In genomic region chr7:22566176-22566575, GRCh38 we compare ENCODE assay signal across 14 cellular contexts.
DNase-seq lines count a peak whose midpoint lies in the region; ATAC-seq and TF ChIP-seq lines count a peak whose summit lies in the region.
"Had no signal": no experiment of that assay in that cellular context is flagged by ENCODE, and none has a peak within 500 bp of the region (broad histone marks: within the 10 kb centered on the region; RNA-seq: fewer than 3 reads in every experiment).

No MANE protein-coding gene starts in this region.

- H3K14ac ChIP-seq in IMR-90 (replicated peaks; ENCODE audit: low read depth, low read length), result no peak overlapping the region

- H2AK5ac ChIP-seq in IMR-90 (ENCODE audit: low read depth, low read length), result peak overlapping the region; percentile 44

- no peaks in the 10 kb centered on the region for H3K9me3 Mint-ChIP-seq in activated CD4-positive, alpha-beta T cell treated with anti-CD3 and anti-CD28 coated beads, Interleukin-2, amount 10 ng/mL, durations not matched to agents 24 days and 14 days
- no peaks in the 10 kb centered on the region for H3K9me3 Mint-ChIP-seq in osteocyte (ENCODE audit: unreplicated experiment)

- H3K18ac ChIP-seq in IMR-90 (ENCODE audit: low read depth, low read length), result no peak overlapping the region

- TF ChIP-seq POLR2A in IMR-90 (IDR thresholded peaks at IDR 0.05; ENCODE audit: low read depth, low read length), result no peak

- H3K4me1 ChIP-seq in IMR-90 (ENCODE audit: control insufficient read depth, insufficient read depth, low read length), result peaks cover 41% of the 10 kb centered on the region

- H3K36me3 ChIP-seq in IMR-90 (ENCODE audit: control insufficient read depth, insufficient read depth, low read length), result no peaks in the 10 kb centered on the region
- H3K36me3 ChIP-seq in brain microvascular endothelial cell (replicated peaks), result no peaks in the 10 kb centered on the region
- H3K36me3 ChIP-seq: ascending aorta, thoracic aorta had no signal

- no peak for TF ChIP-seq CTCF in IMR-90 (conservative IDR thresholded peaks at IDR 0.05; ENCODE audit: low read depth, low read length)
- no peak for TF ChIP-seq CTCF in brain microvascular endothelial cell (IDR thresholded peaks at IDR 0.05; ENCODE audit: low read depth, low read length, missing control alignments)
- TF ChIP-seq CTCF in osteocyte (IDR thresholded peaks at IDR 0.05), result no peak

- H2AFZ ChIP-seq in IMR-90 (replicated peaks; ENCODE audit: low read length, poor library complexity), result no peak overlapping the region

- ATAC-seq in IMR-90 (ENCODE audit: low read depth) (no peak), GM21360 (IDR thresholded peaks at IDR 0.05; ENCODE audit: unreplicated experiment) (no peak)
- ATAC-seq: A549 had no signal

- H4K5ac ChIP-seq in IMR-90 (ENCODE audit: low read depth, low read length), result no peak overlapping the region

- no peaks in the 10 kb centered on the region for H4K20me1 ChIP-seq in IMR-90 (ENCODE audit: insufficient read depth, low read length)

- H3K4ac ChIP-seq in IMR-90 (ENCODE audit: low read depth, low read length), result peak overlapping the region; percentile 61; the same call in 1 of the 2 replicates

- no peaks in the 10 kb centered on the region for H3K36me3 Mint-ChIP-seq in activated CD4-positive, alpha-beta T cell treated with anti-CD3 and anti-CD28 coated beads, Interleukin-2, amount 10 ng/mL, durations not matched to agents 24 days and 14 days (ENCODE audit: low read depth)
- H3K36me3 Mint-ChIP-seq in osteocyte (ENCODE audit: unreplicated experiment), result no peaks in the 10 kb centered on the region

- H3K27me3 Mint-ChIP-seq in activated CD4-positive, alpha-beta T cell treated with anti-CD3 and anti-CD28 coated beads, Interleukin-2, amount 10 ng/mL, durations not matched to agents 24 days and 14 days, result peaks cover 46% of the 10 kb centered on the region
- H3K27me3 Mint-ChIP-seq in osteocyte (ENCODE audit: unreplicated experiment), result no peaks in the 10 kb centered on the region

- 100% methylated on average over 3 of the region's 4 CpGs; no CpG with 5 or more reads in 1 of the 2 experiments for WGBS in IMR-90 (ENCODE audit: extremely low coverage in 2 of 2, insufficient read length in 1 of 2), 2 experiments

- H3K4me3 Mint-ChIP-seq in activated CD4-positive, alpha-beta T cell treated with anti-CD3 and anti-CD28 coated beads, Interleukin-2, amount 10 ng/mL, durations not matched to agents 24 days and 14 days, result peak overlapping the region; percentile 2
- H3K4me3 Mint-ChIP-seq in osteocyte (ENCODE audit: unreplicated experiment), result no peak overlapping the region

- H2BK5ac ChIP-seq in IMR-90 (ENCODE audit: low read depth, low read length, poor library complexity, severe bottlenecking), result no peak overlapping the region

- H3K27me3 ChIP-seq in IMR-90 (ENCODE audit: control insufficient read depth, insufficient read depth, low read length) (no peaks in the 10 kb centered on the region), brain microvascular endothelial cell (replicated peaks) (no peaks in the 10 kb centered on the region)
- H3K27me3 ChIP-seq: ascending aorta had no signal

- peaks cover 10% of the 10 kb centered on the region for H3K9me1 ChIP-seq in IMR-90 (ENCODE audit: insufficient read depth, low read length)

- H2BK20ac ChIP-seq in IMR-90 (ENCODE audit: low read depth, low read length), result peak overlapping the region; percentile 94; the same call in 1 of the 2 replicates

- H3K27ac ChIP-seq in IMR-90 (ENCODE audit: insufficient read depth, low read length) (no peak overlapping the region), brain microvascular endothelial cell (peak overlapping the region; percentile 99)
- H3K27ac ChIP-seq: thoracic aorta had no signal

- TF ChIP-seq RAD21 in IMR-90 (IDR thresholded peaks at IDR 0.05; ENCODE audit: low read length), result no peak

- H3K27ac Mint-ChIP-seq in activated CD4-positive, alpha-beta T cell treated with anti-CD3 and anti-CD28 coated beads, Interleukin-2, amount 10 ng/mL, durations not matched to agents 24 days and 14 days, result no peak overlapping the region
- H3K27ac Mint-ChIP-seq in osteocyte (ENCODE audit: unreplicated experiment), result no peak overlapping the region

- H3K79me1 ChIP-seq in IMR-90 (ENCODE audit: low read depth in 1 of 2, low read length in 2 of 2), result peaks cover 0 to 20% of the 10 kb centered on the region in 2 experiments; a peak in 2 of 4 replicates

- intact Hi-C loops in activated CD4-positive, alpha-beta T cell treated with anti-CD3 and anti-CD28 coated beads, Interleukin-2, amount 10 ng/mL, durations not matched to agents 24 days and 14 days (cut with micrococcal nuclease), result loop anchor here (10.0 kb wide), 1 partner anchor 319 kb away; no protein-coding TSS in a partner anchor
- intact Hi-C loops in IMR-90 (cut with micrococcal nuclease), result no loop called here

- no peak overlapping the region for H3K56ac ChIP-seq in IMR-90 (ENCODE audit: extremely low read depth, insufficient read depth, low read length)

- peak overlapping the region; percentile 54; the same call in 1 of the 2 replicates for H2BK120ac ChIP-seq in IMR-90 (ENCODE audit: low read depth, low read length)

- BruUV-seq in IMR-90 (replicated peaks; lab: Mats Ljungman, UMichigan), result no TSS peak

- H3K9ac ChIP-seq in IMR-90 (ENCODE audit: low read depth, low read length), result no peak overlapping the region

- POLR2A ChIA-PET in IMR-90 (lab: Charles Lee; ENCODE audit: unreplicated experiment), result no interaction called here

- H3K23ac ChIP-seq in IMR-90 (ENCODE audit: low read depth, low read length), result no peak overlapping the region

- no peak overlapping the region for H3K4me2 ChIP-seq in IMR-90 (ENCODE audit: low read depth, low read length)
- H3K4me2 ChIP-seq: A549 had no signal

- H3K4me1 Mint-ChIP-seq in activated CD4-positive, alpha-beta T cell treated with anti-CD3 and anti-CD28 coated beads, Interleukin-2, amount 10 ng/mL, durations not matched to agents 24 days and 14 days, result peaks cover 52% of the 10 kb centered on the region
- peaks cover 51% of the 10 kb centered on the region for H3K4me1 Mint-ChIP-seq in osteocyte (ENCODE audit: unreplicated experiment)

- H4K8ac ChIP-seq in IMR-90 (ENCODE audit: low read depth in 2 of 2, low read length in 2 of 2), result no peak overlapping the region; a peak in 1 of 4 replicates

- peak overlapping the region; percentile 79; the same call in 2 of the 3 replicates for H2BK15ac ChIP-seq in IMR-90 (ENCODE audit: low read depth, low read length)

- no peak overlapping the region for H3K4me3 ChIP-seq in IMR-90 (ENCODE audit: insufficient read depth, low read depth, low read length)
- no peak overlapping the region for H3K4me3 ChIP-seq in brain microvascular endothelial cell (ENCODE audit: low read depth, low read length)
- H3K4me3 ChIP-seq: A549, ascending aorta, thoracic aorta had no signal

- in situ Hi-C loops in IMR-90 (cut with MboI; ENCODE audit: low sequenced_read_pairs) (no loop called here), brain microvascular endothelial cell (cut with HindIII; ENCODE audit: low pct_ligation_motif_present, low sequenced_read_pairs) (loop anchor here (25.0 kb wide), 2 partner anchors 171 to 496 kb away; partner anchors contain the start of gene IL6)

- CTCF ChIA-PET in IMR-90 (lab: Yijun Ruan, JAX), result no interaction called here

- dilution Hi-C loops in IMR-90 (cut with HindIII; ENCODE audit: low sequenced_read_pairs, unreplicated experiment), result loop anchor here (25.0 kb wide), 1 partner anchor 496 kb away; no protein-coding TSS in a partner anchor

- no peak overlapping the region for H2AK9ac ChIP-seq in IMR-90 (replicated peaks; ENCODE audit: low read depth, low read length, poor library complexity)

- H3K9me3 ChIP-seq in IMR-90 (ENCODE audit: control insufficient read depth, insufficient read depth, low read length), result no peaks in the 10 kb centered on the region
- H3K9me3 ChIP-seq: A549, ascending aorta, thoracic aorta had no signal

- no peak for DNase-seq in activated CD4-positive, alpha-beta T cell treated with anti-CD3 and anti-CD28 coated beads, Interleukin-2, amount 10 ng/mL, durations not matched to agents 24 days and 14 days
- no peak for DNase-seq in activated CD4-positive, alpha-beta T cell treated with anti-CD3 and anti-CD28 coated beads, Interleukin-2, amount 50 U/mL, for 1 hour
- DNase-seq in IMR-90 (no peak), brain microvascular endothelial cell (no peak), osteocyte (ENCODE audit: extremely low spot score, unreplicated experiment) (peak; percentile 17), SIG-M5 treated with dmso at 0.1 percent for 504 hours (lab: John Stamatoyannopoulos, UW; ENCODE audit: unreplicated experiment) (no peak), DMS79 treated with DMSO at 0.1 percent for 48 hours (lab: John Stamatoyannopoulos, UW) (no peak)
- DNase-seq: NCI-H2081, NCI-H82, T1000 had no signal

- H4K91ac ChIP-seq in IMR-90 (ENCODE audit: insufficient read depth, low read depth, low read length), result peak overlapping the region; percentile 14; the same call in 1 of the 2 replicates

TF ChIP-seq in IMR-90, 13 proteins besides CTCF, POLR2A, EP300 and RAD21 (continues in another document):
- no peak for TF ChIP-seq CHD1 (IDR thresholded peaks at IDR 0.05; ENCODE audit: low read depth, low read length)
- no peak for TF ChIP-seq MAZ (IDR thresholded peaks at IDR 0.05; ENCODE audit: borderline replicate concordance, low read depth, low read length)
- TF ChIP-seq BHLHE40 (IDR thresholded peaks at IDR 0.05; ENCODE audit: low read depth, low read length), result no peak
- TF ChIP-seq MAFK (IDR thresholded peaks at IDR 0.05; ENCODE audit: low read depth, low read length), result no peak
- TF ChIP-seq FOS (IDR thresholded peaks at IDR 0.05; ENCODE audit: low read depth, low read length), result no peak
- no peak for TF ChIP-seq NFE2L2 (IDR thresholded peaks at IDR 0.05; ENCODE audit: low read depth, low read length)
- TF ChIP-seq SMC3 (IDR thresholded peaks at IDR 0.05; ENCODE audit: low read depth, low read length), result no peak
- TF ChIP-seq, protein P1, sequence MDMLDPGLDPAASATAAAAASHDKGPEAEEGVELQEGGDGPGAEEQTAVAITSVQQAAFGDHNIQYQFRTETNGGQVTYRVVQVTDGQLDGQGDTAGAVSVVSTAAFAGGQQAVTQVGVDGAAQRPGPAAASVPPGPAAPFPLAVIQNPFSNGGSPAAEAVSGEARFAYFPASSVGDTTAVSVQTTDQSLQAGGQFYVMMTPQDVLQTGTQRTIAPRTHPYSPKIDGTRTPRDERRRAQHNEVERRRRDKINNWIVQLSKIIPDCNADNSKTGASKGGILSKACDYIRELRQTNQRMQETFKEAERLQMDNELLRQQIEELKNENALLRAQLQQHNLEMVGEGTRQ (IDR thresholded peaks at IDR 0.05; ENCODE audit: low read depth, low read length), result no peak
- TF ChIP-seq RFX5 (IDR thresholded peaks at IDR 0.05; ENCODE audit: low read depth, low read length), result no peak
- TF ChIP-seq MXI1 (IDR thresholded peaks at IDR 0.05; ENCODE audit: borderline replicate concordance, low read depth, low read length), result no peak
